13 cellular contexts compared by ENCODE assay signal in genomic region chr5:375336-375920, GRCh38. TPM values are rescaled to one million over a fixed set of nuclear protein-coding genes. Genes with fewer than 3 reads are reported as not detected.
DNase-seq lines count a peak whose midpoint lies in the region; ATAC-seq, FAIRE-seq and TF ChIP-seq lines count a peak whose summit lies in the region.
"Had no signal": no experiment of that assay in that cellular context is flagged by ENCODE, and none has a peak within 500 bp of the region (broad histone marks: within the 10 kb centered on the region; RNA-seq: fewer than 3 reads in every experiment).

No MANE protein-coding gene starts in this region.

- no peaks in the 10 kb centered on the region for H4K20me1 ChIP-seq in HepG2 (ENCODE audit: insufficient read depth, low read length)

- CTCF ChIA-PET in HepG2 (lab: Yijun Ruan, JAX; ENCODE audit: low intra/inter-chr PET ratio, low total read pairs), result no interaction called here

- no peak for TF ChIP-seq RAD21 in HepG2 (CRISPR knock-in tag; IDR thresholded peaks at IDR 0.05)

- POLR2A ChIA-PET in HepG2 (lab: Yijun Ruan, JAX), result no interaction called here

- TF ChIP-seq POLR2A in right lobe of liver (IDR thresholded peaks at IDR 0.05) (no peak), HepG2 (IDR thresholded peaks at IDR 0.05; ENCODE audit: insufficient read depth in 1 of 2, low read depth in 2 of 2, low read length in 2 of 2) (no peak), upper lobe of left lung (IDR thresholded peaks at IDR 0.05) (no peak)

- TF ChIP-seq EP300 in HepG2 (IDR thresholded peaks at IDR 0.05; ENCODE audit: low read depth in 2 of 2, low read length in 2 of 2) (no peak), HepG2 (CRISPR knock-in tag; IDR thresholded peaks at IDR 0.05; ENCODE audit: borderline replicate concordance) (no peak), upper lobe of left lung (IDR thresholded peaks at IDR 0.05) (no peak)

- H3K27me3 ChIP-seq in right lobe of liver (no peaks in the 10 kb centered on the region), HepG2 (ENCODE audit: control insufficient read depth in 1 of 2, insufficient read depth in 2 of 2, low read length in 2 of 2) (0 out of 5 replicates have a peak, but pooled peaks cover 0 to 2% of the 10 kb centered on the region in 2 experiments), upper lobe of left lung (no peaks in the 10 kb centered on the region)
- H3K27me3 ChIP-seq: uterus had no signal

- no peak overlapping the region for H3K9ac ChIP-seq in HepG2 (ENCODE audit: insufficient read depth, low read depth, low read length)
- H3K9ac ChIP-seq in kidney (ENCODE audit: low read length in 2 of 2), result no peak overlapping the region

- no peaks in the 10 kb centered on the region for H3K9me3 ChIP-seq in right lobe of liver
- no peaks in the 10 kb centered on the region for H3K9me3 ChIP-seq in HepG2 (ENCODE audit: low read length)
- no peaks in the 10 kb centered on the region for H3K9me3 ChIP-seq in kidney (ENCODE audit: control insufficient read depth in 1 of 2, low read length in 2 of 2)
- no peaks in the 10 kb centered on the region for H3K9me3 ChIP-seq in upper lobe of left lung
- H3K9me3 ChIP-seq: uterus had no signal

- in situ Hi-C loops in HepG2 (cut with HindIII; ENCODE audit: extremely low pct_ligation_motif_present, low pct_unique_long_range_greater_than_20kb), result no loop called here

- intact Hi-C loops in right lobe of liver (cut with DNase I) (no loop called here), HepG2 (cut with micrococcal nuclease; ENCODE audit: unreplicated experiment) (no loop called here), kidney (cut with DNase I) (no loop called here)

- TF ChIP-seq CTCF in right lobe of liver (IDR thresholded peaks at IDR 0.05) (no peak), HepG2 (CRISPR knock-in tag; IDR thresholded peaks at IDR 0.05) (no peak), kidney (IDR thresholded peaks at IDR 0.05; ENCODE audit: borderline replicate concordance, extremely low read depth, insufficient read depth) (no peak), upper lobe of left lung (IDR thresholded peaks at IDR 0.05) (no peak)

- H3K27ac ChIP-seq in right lobe of liver (no peak overlapping the region), HepG2 (ENCODE audit: extremely low read length, insufficient read depth, low read length) (no peak overlapping the region), kidney (ENCODE audit: low read depth in 2 of 2, low read length in 2 of 2) (no peak overlapping the region), upper lobe of left lung (no peak overlapping the region)
- H3K27ac ChIP-seq: heart right ventricle, uterus had no signal

- no TSS peak for BruUV-seq in HepG2 (replicated peaks; lab: Mats Ljungman, UMichigan)

- H3K79me2 ChIP-seq in HepG2 (ENCODE audit: insufficient read depth, low read length), result no peaks in the 10 kb centered on the region

- H3K36me3 ChIP-seq in right lobe of liver (no peaks in the 10 kb centered on the region), HepG2 (replicated peaks in 1 of 2; ENCODE audit: control insufficient read depth in 1 of 2, insufficient read depth in 2 of 2, low read length in 2 of 2) (no peaks in the 10 kb centered on the region), kidney (ENCODE audit: control insufficient read depth in 1 of 2, insufficient read depth in 2 of 2, low read length in 2 of 2) (no peaks in the 10 kb centered on the region), upper lobe of left lung (no peaks in the 10 kb centered on the region)
- H3K36me3 ChIP-seq: heart right ventricle, uterus had no signal

- peak in 2 of 3 donors; percentile 32 to 49 for DNase-seq in right lobe of liver
- DNase-seq in HepG2 (ENCODE audit: low spot score), result no peak
- peak; percentile 14 for DNase-seq in activated CD8-positive, alpha-beta memory T cell treated with anti-CD3 and anti-CD28 coated beads, Interleukin-2, amount 50 U/mL, for 4 hours
- peak; percentile 32 for DNase-seq in kidney
- peak; percentile 18 to 73 for DNase-seq in upper lobe of left lung
- DNase-seq: GDM1, NCI-H187 had no signal

- no peak overlapping the region for H3K4me2 ChIP-seq in HepG2 (ENCODE audit: low read depth, low read length)

- WGBS in right lobe of liver (ENCODE audit: insufficient coverage, low coverage, low lambda C conversion rate, missing lambda C conversion rate), result 60% methylated on average over 1 of the region's 21 CpGs
- 55% methylated on average over 8 of the region's 21 CpGs for WGBS in HepG2 (ENCODE audit: low lambda C conversion rate)
- 93 to 96% methylated on average over 4 to 21 of the region's 21 CpGs for WGBS in upper lobe of left lung, 2 donors

- FAIRE-seq in HepG2 (lab: Jason Lieb, UNC) (no peak), kidney (lab: Jason Lieb, UNC) (no peak)
- FAIRE-seq: TTC549 had no signal

- no peak for ATAC-seq in right lobe of liver
- ATAC-seq in HepG2, result no peak
- no peak for ATAC-seq in upper lobe of left lung (ENCODE audit: low FRiP score in 2 of 2)
- ATAC-seq in GM21447 (IDR thresholded peaks at IDR 0.05; ENCODE audit: unreplicated experiment), result no peak
- no peak for ATAC-seq in GM21360 (IDR thresholded peaks at IDR 0.05; ENCODE audit: unreplicated experiment)
- no peak for ATAC-seq in HG03159 (IDR thresholded peaks at IDR 0.05; ENCODE audit: unreplicated experiment)
- ATAC-seq: heart right ventricle had no signal

- no peak overlapping the region for H2AFZ ChIP-seq in HepG2 (ENCODE audit: low read length)

- no peaks in the 10 kb centered on the region for H3K4me1 ChIP-seq in right lobe of liver
- H3K4me1 ChIP-seq in HepG2 (ENCODE audit: insufficient read depth, low read length), result no peaks in the 10 kb centered on the region
- H3K4me1 ChIP-seq in kidney (ENCODE audit: control insufficient read depth in 1 of 2, insufficient read depth in 1 of 2, low read depth in 1 of 2, low read length in 2 of 2), result no peaks in the 10 kb centered on the region
- H3K4me1 ChIP-seq in upper lobe of left lung, result peaks cover 5 to 31% (median 13%) of the 10 kb centered on the region in 4 donors

- H3K4me3 ChIP-seq in right lobe of liver, result no peak overlapping the region
- no peak overlapping the region for H3K4me3 ChIP-seq in HepG2 (replicated peaks in 1 of 3; ENCODE audit: insufficient read depth in 1 of 3, low read depth in 2 of 3, low read length in 3 of 3)
- H3K4me3 ChIP-seq in kidney (ENCODE audit: low read length in 2 of 2), result no peak overlapping the region
- H3K4me3 ChIP-seq in upper lobe of left lung, result no peak overlapping the region
- H3K4me3 ChIP-seq: heart right ventricle, uterus had no signal

TF ChIP-seq in HepG2, 621 proteins besides CTCF, POLR2A, EP300 and RAD21:
- no peak for TF ChIP-seq PAF1 (CRISPR knock-in tag; IDR thresholded peaks at IDR 0.05)
- TF ChIP-seq ZNF776 (CRISPR knock-in tag; IDR thresholded peaks at IDR 0.05), result no peak
- TF ChIP-seq ZNF33A (CRISPR knock-in tag; IDR thresholded peaks at IDR 0.05; ENCODE audit: borderline replicate concordance), result no peak
- no peak for TF ChIP-seq NFE2L2 (IDR thresholded peaks at IDR 0.05; ENCODE audit: low read length)
- TF ChIP-seq TCF12 (IDR thresholded peaks at IDR 0.05), result no peak
- TF ChIP-seq TCF12 (CRISPR knock-in tag; IDR thresholded peaks at IDR 0.05), result no peak
- no peak for TF ChIP-seq CENPX (CRISPR knock-in tag; IDR thresholded peaks at IDR 0.05)
- TF ChIP-seq TGIF2 (CRISPR knock-in tag; IDR thresholded peaks at IDR 0.05), result no peak
- no peak for TF ChIP-seq ESRRA (CRISPR knock-in tag; IDR thresholded peaks at IDR 0.05; ENCODE audit: low read depth)
- TF ChIP-seq THRA (CRISPR knock-in tag; IDR thresholded peaks at IDR 0.05; ENCODE audit: borderline replicate concordance), result no peak
TF ChIP-seq in HepG2: peak in this region for 0.

RNA-seq across cellular contexts. Expression of gene AHRR, which starts 53.9 kb away (rescaled TPM):
- total RNA-seq in right lobe of liver (under 1 TPM; 0.06 to 0.81 (median 0.43) TPM), HepG2 (2016; rRNA removed; fragmentation: Illumina TruSeq; extraction: Trizol) (0.13 and 0.35 TPM in 2 replicates), kidney (1.7 TPM), upper lobe of left lung (1 to 10 TPM; 1.3 to 8.6 (median 4.4) TPM)
- total RNA-seq in HepG2 (2016; cell fraction: cytosol; rRNA removed; fragmentation: Illumina TruSeq; extraction: Trizol; ENCODE audit: low read depth), result 0.30 and 0.44 TPM in 2 replicates
- total RNA-seq in HepG2 (2016; cell fraction: insoluble cytoplasmic fraction; rRNA removed; fragmentation: Illumina TruSeq; extraction: Trizol), result 0.17 and 0.19 TPM in 2 replicates
- 0.14 and 0.22 TPM in 2 replicates for total RNA-seq in HepG2 (2016; cell fraction: membrane; rRNA removed; fragmentation: Illumina TruSeq; extraction: Trizol)
- 0.19 and 0.41 TPM in 2 replicates for total RNA-seq in HepG2 (2016; cell fraction: nucleus; rRNA removed; fragmentation: Illumina TruSeq; extraction: Trizol)
- polyA plus RNA-seq in HepG2 (2011; rRNA removed) (0.18 and 0.28 TPM in 2 replicates), kidney (ENCODE audit: insufficient read depth, low read depth, low replicate concordance) (0.71 TPM)
- 0.17 and 0.20 TPM in 2 replicates for polyA plus RNA-seq in HepG2 (2011; cell fraction: cytosol; rRNA removed)
- 1.5 and 2.1 TPM in 2 replicates for polyA plus RNA-seq in HepG2 (2011; cell fraction: nucleus; rRNA removed)
- 0.23 and 0.61 TPM in 2 replicates for polyA plus RNA-seq in HepG2 (2012)
- 0.16 TPM in 1 of 2 replicates, not detected in the other for polyA plus RNA-seq in HepG2 (2016; cell fraction: cytosol; fragmentation: Illumina TruSeq; extraction: Trizol; ENCODE audit: low read depth)
- polyA plus RNA-seq in HepG2 (2016; cell fraction: insoluble cytoplasmic fraction; fragmentation: Illumina TruSeq; extraction: Trizol; ENCODE audit: low read depth), result 0.15 and 0.39 TPM in 2 replicates
- 0.09 and 0.48 TPM in 2 replicates for polyA plus RNA-seq in HepG2 (2016; cell fraction: membrane; fragmentation: Illumina TruSeq; extraction: Trizol; ENCODE audit: low read depth)
- 0.63 and 0.89 TPM in 2 replicates for polyA plus RNA-seq in HepG2 (2016; cell fraction: nucleus; fragmentation: Illumina TruSeq; extraction: Trizol; ENCODE audit: insufficient read depth, low read depth)
- polyA minus RNA-seq in HepG2 (2011; rRNA and poly(A)+ RNA removed; ENCODE audit: low replicate concordance), result 0.30 and 8.5 TPM in 2 replicates
- 0.40 TPM in 1 of 2 replicates, not detected in the other for polyA minus RNA-seq in HepG2 (2011; cell fraction: cytosol; rRNA and poly(A)+ RNA removed)
- 0.39 and 1.1 TPM in 2 replicates for polyA minus RNA-seq in HepG2 (2011; cell fraction: nucleus; rRNA and poly(A)+ RNA removed)
